Comparison of ENCODE assay signal across 17 cellular contexts in the genomic region with DNA sequence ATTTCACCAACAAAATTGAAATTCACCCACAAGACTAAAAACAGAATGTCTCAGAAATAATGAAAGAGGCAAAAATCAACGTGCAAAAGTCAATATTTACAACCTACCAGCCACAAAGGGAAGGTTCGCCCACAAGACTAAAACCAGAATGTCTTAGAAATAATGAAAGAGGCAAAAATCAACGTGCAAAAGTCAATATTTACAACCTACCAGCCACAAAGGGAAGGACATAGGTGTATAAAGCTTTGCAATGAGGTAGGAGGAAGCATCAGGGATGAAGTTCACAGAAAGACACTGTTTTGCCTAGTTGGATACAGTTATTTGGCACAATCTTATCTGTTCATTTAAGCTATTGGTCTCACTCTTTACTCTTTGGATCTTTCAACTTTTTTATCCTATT. TPM values are rescaled to one million over a fixed set of nuclear protein-coding genes. Genes with fewer than 3 reads are reported as not detected.
A peak's percentile ranks its signal among the peaks of the same experiment; 100 is the strongest.
DNase-seq lines count a peak whose midpoint lies in the region; ATAC-seq, FAIRE-seq and TF ChIP-seq lines count a peak whose summit lies in the region.
"Had no signal": no experiment of that assay in that cellular context is flagged by ENCODE, and none has a peak within 500 bp of the region (broad histone marks: within the 10 kb centered on the region; RNA-seq: fewer than 3 reads in every experiment).

No MANE protein-coding gene starts in this region.

- H3K27ac ChIP-seq in A549 (no peak overlapping the region), H1 (ENCODE audit: low read depth, low read length) (no peak overlapping the region)

- peak; percentile 54 for FAIRE-seq in A549 (lab: Jason Lieb, UNC)
- peak; percentile 24 for FAIRE-seq in H1 (lab: Jason Lieb, UNC)
- FAIRE-seq: GM12892, GM19239 had no signal

- H2AK5ac ChIP-seq in H1 (ENCODE audit: low read depth, low read length) = no peak overlapping the region

- POLR2A ChIA-PET in A549 (lab: Yijun Ruan, JAX) = no interaction called here
- POLR2A ChIA-PET in H1 (lab: Charles Lee; ENCODE audit: partially characterized antibody) = interaction anchor here (1.5 kb wide), 1 partner anchor 11 kb away, joined by 5 read pairs; no protein-coding TSS in a partner anchor

- H2AFZ ChIP-seq in H1 (ENCODE audit: low read length) = no peak overlapping the region

- peaks cover 29% of the 10 kb centered on the region for H3K27me3 Mint-ChIP-seq in HFFc6 (ENCODE audit: insufficient read depth)

- no peak for TF ChIP-seq RAD21 in A549 (conservative IDR thresholded peaks at IDR 0.05 in 1 of 2, IDR thresholded peaks at IDR 0.05 in 1 of 2)
- no peak for TF ChIP-seq RAD21 in H1 (IDR thresholded peaks at IDR 0.05 in 1 of 2, conservative IDR thresholded peaks at IDR 0.05 in 1 of 2; ENCODE audit: low read depth in 2 of 2, low read length in 2 of 2)

- WGBS in A549 (ENCODE audit: missing lambda C conversion rate) = 32% methylated on average over 3 of the region's 3 CpGs
- 82% methylated on average over 3 of the region's 3 CpGs; no CpG with 5 or more reads in 1 of the 2 experiments for WGBS in H1 (ENCODE audit: extremely low coverage in 1 of 2, insufficient coverage in 1 of 2, insufficient read length in 1 of 2, insufficient replicate concordance in 2 of 2, low coverage in 1 of 2, low lambda C conversion rate in 2 of 2, missing lambda C conversion rate in 1 of 2), 2 experiments

- no peaks in the 10 kb centered on the region for H3K9me3 Mint-ChIP-seq in HFFc6

- ATAC-seq in A549 (no peak), HG02610 (IDR thresholded peaks at IDR 0.05; ENCODE audit: unreplicated experiment) (no peak), GM21515 (IDR thresholded peaks at IDR 0.05; ENCODE audit: unreplicated experiment) (no peak), HG02870 (IDR thresholded peaks at IDR 0.05; ENCODE audit: unreplicated experiment) (no peak)

- no peak overlapping the region for H2BK5ac ChIP-seq in H1 (ENCODE audit: low read depth, low read length)

- H3K27me3 ChIP-seq in H1 (replicated peaks in 1 of 4; ENCODE audit: control insufficient read depth in 3 of 4, extremely low read depth in 1 of 4, insufficient read depth in 3 of 4, low read length in 3 of 4) = peaks cover 0 to 4% (median 0%) of the 10 kb centered on the region in 4 experiments; a peak in 2 of 7 replicates

- H3K9ac ChIP-seq in H1 (replicated peaks in 1 of 4; ENCODE audit: extremely low read depth in 1 of 4, low read depth in 3 of 4, low read length in 3 of 4) = no peak overlapping the region

- H3K14ac ChIP-seq in H1 (ENCODE audit: insufficient read length) = no peak overlapping the region

- H2BK15ac ChIP-seq in H1 (ENCODE audit: low read length) = no peak overlapping the region

- no peak overlapping the region for H3K56ac ChIP-seq in H1 (replicated peaks; ENCODE audit: insufficient read length, low read depth, low read length)

- H3K36me3 ChIP-seq in H1 (ENCODE audit: control insufficient read depth in 2 of 4, insufficient read depth in 4 of 4, low read length in 3 of 4) = no peaks in the 10 kb centered on the region

- no peak overlapping the region for H3K4me2 ChIP-seq in A549
- no peak overlapping the region for H3K4me2 ChIP-seq in H1 (ENCODE audit: insufficient read depth in 1 of 2, low read depth in 2 of 2, low read length in 2 of 2)

- peaks cover 88% of the 10 kb centered on the region for H3K4me1 Mint-ChIP-seq in HFFc6 (ENCODE audit: low read depth)
- H3K4me1 Mint-ChIP-seq: CD4-positive, alpha-beta memory T cell had no signal

- H3K79me2 ChIP-seq in H1 (ENCODE audit: control insufficient read depth in 1 of 2, insufficient read depth in 2 of 2, low read length in 2 of 2) = no peaks in the 10 kb centered on the region

- H3K4me3 ChIP-seq in A549 (no peak overlapping the region), H1 (ENCODE audit: extremely low read depth in 1 of 4, insufficient read depth in 2 of 4, low read depth in 3 of 4, low read length in 4 of 4) (no peak overlapping the region)

- H3K27ac Mint-ChIP-seq in HFFc6 = peak overlapping the region; percentile 92

- no peak overlapping the region for H3K4ac ChIP-seq in H1 (replicated peaks; ENCODE audit: insufficient read length, low read depth, low read length)

- no peak overlapping the region for H2BK20ac ChIP-seq in H1 (ENCODE audit: low read length)

- H4K5ac ChIP-seq in H1 (ENCODE audit: insufficient read length, low read depth, low read length) = no peak overlapping the region

- H2BK12ac ChIP-seq in H1 (ENCODE audit: low read depth, low read length) = no peak overlapping the region

- H3K9me3 ChIP-seq in A549 (no peaks in the 10 kb centered on the region), H1 (ENCODE audit: insufficient read depth in 2 of 2, low read depth in 1 of 2, low read length in 1 of 2) (no peaks in the 10 kb centered on the region)

- H3K18ac ChIP-seq in H1 (ENCODE audit: extremely low read depth, low read length) = no peak overlapping the region

- TF ChIP-seq POLR2A in A549 (IDR thresholded peaks at IDR 0.05; ENCODE audit: low read length) (no peak), H1 (IDR thresholded peaks at IDR 0.05; ENCODE audit: control extremely low read depth in 1 of 2, low read depth in 2 of 2, low read length in 2 of 2) (no peak)

- H2BK120ac ChIP-seq in H1 (replicated peaks; ENCODE audit: low read depth, low read length) = no peak overlapping the region

- peak overlapping the region; percentile 25 for H3K4me3 Mint-ChIP-seq in HFFc6
- H3K4me3 Mint-ChIP-seq: CD4-positive, alpha-beta memory T cell had no signal

- H3K23ac ChIP-seq in H1 (ENCODE audit: insufficient read length) = no peak overlapping the region

- TF ChIP-seq EP300 in A549 (IDR thresholded peaks at IDR 0.05) (no peak), H1 (IDR thresholded peaks at IDR 0.05; ENCODE audit: borderline replicate concordance in 1 of 2, low read depth in 2 of 2, low read length in 2 of 2) (no peak)

- H3K4me1 ChIP-seq in A549 (no peaks in the 10 kb centered on the region), H1 (replicated peaks in 1 of 4; ENCODE audit: control insufficient read depth in 3 of 4, insufficient read depth in 4 of 4, low read length in 3 of 4) (peaks cover 0 to 3% (median 1%) of the 10 kb centered on the region in 4 experiments; a peak in 3 of 7 replicates)

- no peak overlapping the region for H4K91ac ChIP-seq in H1 (replicated peaks; ENCODE audit: insufficient read length, low read length)

- no peak for TF ChIP-seq CTCF in A549 (IDR thresholded peaks at IDR 0.05)
- no peak for TF ChIP-seq CTCF in HFFc6 (IDR thresholded peaks at IDR 0.05)
- TF ChIP-seq CTCF in H1 (IDR thresholded peaks at IDR 0.05; ENCODE audit: control extremely low read depth in 1 of 3, insufficient read depth in 1 of 3, low read depth in 1 of 3, low read length in 3 of 3) = no peak

- H3K23me2 ChIP-seq in H1 (ENCODE audit: low read depth, low read length) = no peaks in the 10 kb centered on the region

- DNase-seq in A549 (ENCODE audit: low read depth in 1 of 2, low spot score in 1 of 2) (no peak), HFFc6 (no peak), H1 (ENCODE audit: low read depth in 1 of 2, low spot score in 2 of 2) (no peak)
- DNase-seq: 8988T; C1 segment of cervical spinal cord; Calu3; CD4-positive, alpha-beta memory T cell; COR-L47; DND-41; GOT3 had no signal

- no peaks in the 10 kb centered on the region for H3K79me1 ChIP-seq in H1 (ENCODE audit: low read depth, low read length)

- H3K36me3 Mint-ChIP-seq in HFFc6 (ENCODE audit: low read depth) = peaks cover 96% of the 10 kb centered on the region
- H3K36me3 Mint-ChIP-seq: CD4-positive, alpha-beta memory T cell had no signal

- H4K20me1 ChIP-seq in H1 (replicated peaks in 1 of 2; ENCODE audit: control insufficient read depth in 1 of 2, insufficient read depth in 2 of 2, low read length in 2 of 2) = peaks cover 0 to 2% of the 10 kb centered on the region in 2 experiments

- CTCF ChIA-PET in A549 (lab: Yijun Ruan, JAX) = interaction anchor here (0.8 to 6.5 kb wide), 11 partner anchors 9 to 180 kb away, joined by 3 to 48 read pairs (median 3); a partner anchor contains a TSS
- CTCF ChIA-PET in H1 (lab: Charles Lee; ENCODE audit: partially characterized antibody) = interaction anchor here (0.6 to 3.7 kb wide), 21 partner anchors 8 to 1158 kb away, joined by 3 to 27 read pairs (median 4); a partner anchor contains a TSS

- H4K8ac ChIP-seq in H1 (ENCODE audit: extremely low read depth, insufficient read depth, low read length) = no peak overlapping the region

RNA-seq across cellular contexts. Expression of a gene that starts 14.3 kb away (rescaled TPM):
- polyA plus RNA-seq in A549 (2011; rRNA removed) (2.1 TPM in 2 replicates), A549 (2017; fragmentation: RNase III; extraction: RNeasy Plus Mini Kit Qiagen cat#74134 plus additional on column Dnase treatment) (2.4 to 3.7 TPM (median 3.2 TPM) in 3 replicates), H1 (2011; rRNA removed) (0.77 and 0.91 TPM in 2 replicates)
- polyA plus RNA-seq in A549 (2012; cell fraction: cytosol; rRNA removed) = 1.5 and 2.4 TPM in 2 replicates
- polyA plus RNA-seq in A549 (2012; cell fraction: nucleus; rRNA removed) = 5.5 and 8.1 TPM in 2 replicates
- polyA minus RNA-seq in A549 (2011; rRNA and poly(A)+ RNA removed) = 2.1 and 2.3 TPM in 2 replicates
- total RNA-seq in HFFc6 (2021; fragmentation: NEBNext Ultra II Directional; extraction: Animal tissue kit (Norgen Biotek cat#: 25700)) = 100 to 1,000 TPM; 596 to 899 (median 635) TPM
- 2.2 and 2.3 TPM in 2 replicates for total RNA-seq in H1 (2021; fragmentation: NEBNext Ultra II Directional; extraction: Animal tissue kit (Norgen Biotek cat#: 25700))
- 0.76 TPM for polyA plus RNA-seq in H1 (2011; cell fraction: cytosol; rRNA removed)
- 4.0 TPM for polyA plus RNA-seq in H1 (2011; cell fraction: nucleus; rRNA removed)
- 0.92 to 1.5 TPM (median 1.2 TPM) in 4 replicates for polyA plus RNA-seq in H1 (2012, experiment 1 of 2)
- 0.33 TPM for polyA plus RNA-seq in H1 (2012, experiment 2 of 2)
- 1.5 TPM for polyA plus RNA-seq in H1 (2013, experiment 1 of 2)
- 1.7 TPM for polyA plus RNA-seq in H1 (2013, experiment 2 of 2)
- polyA minus RNA-seq in H1 (2011; rRNA and poly(A)+ RNA removed) = 0.85 and 1.0 TPM in 2 replicates
- polyA minus RNA-seq in H1 (2011; cell fraction: cytosol; rRNA and poly(A)+ RNA removed) = 1.1 TPM
- 4.5 TPM for polyA minus RNA-seq in H1 (2011; cell fraction: nucleus; rRNA and poly(A)+ RNA removed)

RNA-seq across cellular contexts. Expression of a gene that starts 21.5 kb away (rescaled TPM):
- not detected in 2 replicates for polyA plus RNA-seq in A549 (2011; rRNA removed)
- not detected in 2 replicates for polyA plus RNA-seq in A549 (2012; cell fraction: cytosol; rRNA removed)
- polyA plus RNA-seq in A549 (2012; cell fraction: nucleus; rRNA removed) = not detected in 2 replicates
- not detected in 3 replicates for polyA plus RNA-seq in A549 (2017; fragmentation: RNase III; extraction: RNeasy Plus Mini Kit Qiagen cat#74134 plus additional on column Dnase treatment)
- polyA minus RNA-seq in A549 (2011; rRNA and poly(A)+ RNA removed) = not detected in 2 replicates
- under 1 TPM in 1 of 6 experiments, not detected in 5; 0.25 TPM for total RNA-seq in HFFc6 (2021; fragmentation: NEBNext Ultra II Directional; extraction: Animal tissue kit (Norgen Biotek cat#: 25700))
- not detected in 2 replicates for total RNA-seq in H1 (2021; fragmentation: NEBNext Ultra II Directional; extraction: Animal tissue kit (Norgen Biotek cat#: 25700))
- polyA plus RNA-seq in H1 (2011; rRNA removed) = not detected in 2 replicates
- polyA plus RNA-seq in H1 (2011; cell fraction: cytosol; rRNA removed) = not detected
- not detected for polyA plus RNA-seq in H1 (2011; cell fraction: nucleus; rRNA removed)
- 0.15 TPM in 1 of 4 replicates, not detected in the others for polyA plus RNA-seq in H1 (2012, experiment 1 of 2)
- polyA plus RNA-seq in H1 (2012, experiment 2 of 2) = not detected
- polyA plus RNA-seq in H1 (2013, experiment 1 of 2) = not detected
- polyA plus RNA-seq in H1 (2013, experiment 2 of 2) = not detected
- not detected in 2 replicates for polyA minus RNA-seq in H1 (2011; rRNA and poly(A)+ RNA removed)
- not detected for polyA minus RNA-seq in H1 (2011; cell fraction: cytosol; rRNA and poly(A)+ RNA removed)
- not detected for polyA minus RNA-seq in H1 (2011; cell fraction: nucleus; rRNA and poly(A)+ RNA removed)
- total RNA-seq: A673; Calu3; CD4-positive, alpha-beta memory T cell; H7 had no signal
- polyA plus RNA-seq: CD4-positive, alpha-beta memory T cell had no signal

Comparison
In these comparisons a context has a peak if more than half of its experiments do, and no peak if none do; other contexts are left out.
1. RNA of a gene that starts 14.3 kb away (total RNA-seq): 596 to 899 TPM in HFFc6; 2.2 to 2.3 TPM in H1; every median in the first group is over 100 times any median in the second.